1 cellular context compared by ENCODE assay signal in genomic region chr6:24376875-24377274, GRCh38.
TF ChIP-seq lines count a peak whose summit lies in the region.

No MANE protein-coding gene starts in this region.

TF ChIP-seq in HepG2, 621 proteins besides CTCF, POLR2A, EP300 and RAD21 (continued from another document):
- TF ChIP-seq SMARCC2 (IDR thresholded peaks at IDR 0.05) = no peak
- no peak for TF ChIP-seq GPBP1L1 (CRISPR knock-in tag; IDR thresholded peaks at IDR 0.05)
